Comparison of ENCODE assay signal across 9 cellular contexts in the genomic region with DNA sequence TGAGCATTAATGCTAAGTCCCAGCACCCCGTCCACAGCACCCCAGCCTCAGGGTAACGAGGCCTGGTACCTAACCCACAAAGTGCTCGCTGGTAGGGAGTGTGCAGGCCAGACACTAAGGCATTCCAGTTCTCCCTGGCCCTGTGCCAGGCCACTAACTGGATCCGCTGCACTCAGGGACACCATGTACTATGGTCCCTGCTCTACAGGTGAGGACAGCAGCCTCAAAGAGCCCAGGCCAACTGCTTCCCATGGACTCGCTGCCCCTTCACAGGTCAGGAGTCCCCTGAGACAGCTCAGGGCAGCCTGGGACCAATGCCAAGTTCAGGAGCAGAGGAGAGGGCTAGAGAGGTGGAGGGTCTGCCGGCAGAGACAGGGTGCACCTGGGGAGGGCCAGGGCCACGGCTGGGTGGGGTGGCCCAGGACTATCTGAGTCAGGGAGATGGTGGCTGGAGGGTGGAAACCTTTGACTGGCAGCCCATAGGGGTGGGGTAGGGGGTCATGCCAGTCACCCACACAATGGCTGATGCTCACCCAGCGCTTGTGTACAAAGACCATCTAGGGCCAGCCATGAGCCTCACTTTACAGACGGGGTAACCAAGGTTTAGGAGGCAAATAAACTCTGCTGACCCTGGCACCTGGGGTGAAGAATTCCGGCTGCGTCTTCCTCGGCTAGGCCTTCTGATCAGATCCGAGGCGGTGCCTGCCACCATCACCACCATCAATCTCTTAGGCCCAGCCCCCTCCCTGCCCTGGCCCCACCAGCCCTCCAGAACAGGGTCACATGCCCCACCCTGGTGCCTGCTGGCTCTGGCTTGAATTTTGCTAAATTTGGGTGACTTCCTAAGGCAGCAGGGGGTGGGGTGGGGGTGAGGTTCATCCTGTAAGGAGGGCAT. TPM values are rescaled to one million over a fixed set of nuclear protein-coding genes. Genes with fewer than 3 reads are reported as not detected.
DNase-seq lines count a peak whose midpoint lies in the region; ATAC-seq and TF ChIP-seq lines count a peak whose summit lies in the region.
"Had no signal": no experiment of that assay in that cellular context is flagged by ENCODE, and none has a peak within 500 bp of the region (broad histone marks: within the 10 kb centered on the region; RNA-seq: fewer than 3 reads in every experiment).

No MANE protein-coding gene starts in this region.

- TF ChIP-seq EP300 in SK-N-SH (IDR thresholded peaks at IDR 0.05; ENCODE audit: borderline replicate concordance in 1 of 2, low read depth in 1 of 2, low read length in 1 of 2): no peak

- TF ChIP-seq CTCF in SK-N-SH (IDR thresholded peaks at IDR 0.05) (no peak), neural crest cell (conservative IDR thresholded peaks at IDR 0.05) (no peak), OCI-LY7 (conservative IDR thresholded peaks at IDR 0.05; ENCODE audit: low read length) (no peak)

- peak overlapping the region; percentile 28; the same call in 1 of the 2 replicates for H3K9ac ChIP-seq in SK-N-SH

- H3K79me2 ChIP-seq in SK-N-SH (ENCODE audit: insufficient read depth): peaks cover 60% of the 10 kb centered on the region
- H3K79me2 ChIP-seq in OCI-LY7 (ENCODE audit: insufficient read depth, low read depth, low read length): no peaks in the 10 kb centered on the region

- peaks cover 46% of the 10 kb centered on the region for H3K4me1 Mint-ChIP-seq in neural crest cell

- H3F3A ChIP-seq in SK-N-SH (replicated peaks; ENCODE audit: insufficient read depth): no peaks in the 10 kb centered on the region

- H3K27ac Mint-ChIP-seq in neural crest cell (ENCODE audit: unreplicated experiment): no peak overlapping the region

- H3K36me3 ChIP-seq in SK-N-SH (replicated peaks in 1 of 2; ENCODE audit: control insufficient read depth in 1 of 2, insufficient read depth in 2 of 2, low read length in 1 of 2) (no peaks in the 10 kb centered on the region), OCI-LY7 (ENCODE audit: insufficient read depth, low read length) (no peaks in the 10 kb centered on the region)

- peak overlapping the region; percentile 42 to 67 for H3K4me3 ChIP-seq in SK-N-SH (ENCODE audit: low read depth in 2 of 2, low read length in 1 of 2)
- no peak overlapping the region for H3K4me3 ChIP-seq in OCI-LY7 (ENCODE audit: low read depth, low read length, poor library complexity, severe bottlenecking)

- ATAC-seq in SK-N-SH treated with all-trans-retinoic acid at 6 μM for 48 hours: no peak
- ATAC-seq in HG03354 (IDR thresholded peaks at IDR 0.05; ENCODE audit: poor library complexity, severe bottlenecking, unreplicated experiment): no peak
- ATAC-seq in GM19452 (IDR thresholded peaks at IDR 0.05; ENCODE audit: unreplicated experiment): no peak

- H3K9me3 Mint-ChIP-seq in neural crest cell: no peaks in the 10 kb centered on the region

- no peaks in the 10 kb centered on the region for H3K9me3 ChIP-seq in SK-N-SH
- no peaks in the 10 kb centered on the region for H3K9me3 ChIP-seq in OCI-LY7 (ENCODE audit: low read length)

- peaks cover 8 to 71% of the 10 kb centered on the region in 2 experiments for H3K4me1 ChIP-seq in SK-N-SH (ENCODE audit: control insufficient read depth in 1 of 2, insufficient read depth in 2 of 2, low read depth in 1 of 2, low read length in 1 of 2)
- peaks cover 12% of the 10 kb centered on the region for H3K4me1 ChIP-seq in OCI-LY7 (ENCODE audit: insufficient read depth, low read length, poor library complexity, severe bottlenecking)

- H3K27me3 Mint-ChIP-seq in neural crest cell (ENCODE audit: low read depth): no peaks in the 10 kb centered on the region

- H3K4me3 Mint-ChIP-seq in neural crest cell: peak overlapping the region; percentile 92

- DNase-seq in SK-N-SH: no peak
- peak; percentile 18 for DNase-seq in glomerular visceral epithelial cell (ENCODE audit: extremely low spot score)
- DNase-seq in neural crest cell (ENCODE audit: low read depth, low spot score): no peak
- no peak for DNase-seq in COLO829 (ENCODE audit: low spot score)
- no peak for DNase-seq in OCI-LY7 (ENCODE audit: low spot score)

- no TSS peak for BruUV-seq in OCI-LY7 (replicated peaks; lab: Mats Ljungman, UMichigan)

- CTCF ChIA-PET in SK-N-SH (lab: Yijun Ruan, JAX): interaction anchor here (1.3 kb wide), 1 partner anchor 68 kb away, joined by 3 read pairs; no protein-coding TSS in a partner anchor
- CTCF ChIA-PET in OCI-LY7 (lab: Charles Lee; ENCODE audit: unreplicated experiment): no interaction called here

- no peaks in the 10 kb centered on the region for H3K36me3 Mint-ChIP-seq in neural crest cell (ENCODE audit: low read depth)

- H2AFZ ChIP-seq in SK-N-SH (ENCODE audit: low read depth): no peak overlapping the region
- no peak overlapping the region for H2AFZ ChIP-seq in OCI-LY7 (ENCODE audit: low read length)

- H3K9me2 ChIP-seq in SK-N-SH (no peaks in the 10 kb centered on the region), OCI-LY7 (ENCODE audit: insufficient read depth, low read length) (no peaks in the 10 kb centered on the region)

- H3K27ac ChIP-seq in SK-N-SH (ENCODE audit: low read depth in 2 of 2, low read length in 1 of 2): no peak overlapping the region
- H3K27ac ChIP-seq in OCI-LY7 (ENCODE audit: low read depth, low read length, poor library complexity, severe bottlenecking): no peak overlapping the region
- H3K27ac ChIP-seq: C4-2B had no signal

- no peaks in the 10 kb centered on the region for H3K27me3 ChIP-seq in SK-N-SH (ENCODE audit: insufficient read depth)

- H4K20me1 ChIP-seq in SK-N-SH (ENCODE audit: insufficient read depth): peaks cover 82% of the 10 kb centered on the region
- no peaks in the 10 kb centered on the region for H4K20me1 ChIP-seq in OCI-LY7 (ENCODE audit: insufficient read depth, low read length)

- H3K4me2 ChIP-seq in SK-N-SH (peak overlapping the region; percentile 96), OCI-LY7 (ENCODE audit: low read length) (no peak overlapping the region)

- intact Hi-C loops in OCI-LY7 (cut with micrococcal nuclease; ENCODE audit: unreplicated experiment): no loop called here

- TF ChIP-seq RAD21 in SK-N-SH (IDR thresholded peaks at IDR 0.05; ENCODE audit: low read length): no peak

- 93% methylated on average over 12 of the region's 14 CpGs for WGBS in SK-N-SH (ENCODE audit: low lambda C conversion rate)

- POLR2A ChIA-PET in SK-N-SH (lab: Yijun Ruan, JAX): interaction anchor here (1.4 kb wide), 1 partner anchor 10 kb away, joined by 3 read pairs; no protein-coding TSS in a partner anchor
- POLR2A ChIA-PET in OCI-LY7 (lab: Charles Lee): no interaction called here

TF ChIP-seq in SK-N-SH, 30 proteins besides CTCF, POLR2A, EP300 and RAD21:
- TF ChIP-seq NFIC (IDR thresholded peaks at IDR 0.05; ENCODE audit: borderline replicate concordance) (peak; percentile 30; the same call in 1 of the 2 replicates), TCF12 (IDR thresholded peaks at IDR 0.05) (no peak), RFX5 (IDR thresholded peaks at IDR 0.05; ENCODE audit: low read length) (no peak), JUND (IDR thresholded peaks at IDR 0.05) (no peak), GABPA (IDR thresholded peaks at IDR 0.05; ENCODE audit: low read depth) (no peak)

TF ChIP-seq in SK-N-SH treated with all-trans-retinoic acid at 6 μM for 48 hours, 23 proteins besides CTCF, POLR2A, EP300 and RAD21:
- TF ChIP-seq RARB (CRISPR knock-in tag; IDR thresholded peaks at IDR 0.05) (no peak), SNAI2 (CRISPR knock-in tag; IDR thresholded peaks at IDR 0.05) (no peak), BACH2 (CRISPR knock-in tag; IDR thresholded peaks at IDR 0.05; ENCODE audit: borderline replicate concordance) (no peak), ZFP3 (CRISPR knock-in tag; IDR thresholded peaks at IDR 0.05) (no peak), TCF4 (CRISPR knock-in tag; IDR thresholded peaks at IDR 0.05; ENCODE audit: borderline replicate concordance) (no peak), ZNF565 (CRISPR knock-in tag; conservative IDR thresholded peaks at IDR 0.05; ENCODE audit: low read depth) (no peak)

RNA-seq across cellular contexts. Expression of a gene that starts 5.6 kb away (rescaled TPM):
- 7.8 and 10.9 TPM in 2 replicates for polyA plus RNA-seq in SK-N-SH (2012; rRNA removed)
- polyA plus RNA-seq in SK-N-SH (2012; cell fraction: cytosol; rRNA removed): 2.7 and 4.3 TPM in 2 replicates
- 39.6 and 46.8 TPM in 2 replicates for polyA plus RNA-seq in SK-N-SH (2012; cell fraction: nucleus; rRNA removed)
- 30.6 and 31.4 TPM in 2 replicates for total RNA-seq in neural crest cell
- total RNA-seq in OCI-LY7 (2014; rRNA removed; shearing (Covaris generic)): 0.63 and 0.64 TPM in 2 replicates
- 2.7 and 6.9 TPM in 2 replicates for total RNA-seq in OCI-LY7 (2022)

RNA-seq across cellular contexts. Expression of a gene that starts 59.1 kb away (rescaled TPM):
- polyA plus RNA-seq in SK-N-SH (2012; rRNA removed): not detected in 2 replicates
- not detected in 2 replicates for polyA plus RNA-seq in SK-N-SH (2012; cell fraction: cytosol; rRNA removed)
- not detected in 2 replicates for polyA plus RNA-seq in SK-N-SH (2012; cell fraction: nucleus; rRNA removed)
- total RNA-seq in neural crest cell: not detected in 2 replicates
- total RNA-seq in OCI-LY7 (2014; rRNA removed; shearing (Covaris generic)): not detected in 2 replicates
- not detected in 2 replicates for total RNA-seq in OCI-LY7 (2022)
